Comparison of ENCODE assay signal across 1 cellular context in genomic region chr12:3200032-3200617, GRCh38.
A peak's percentile ranks its signal among the peaks of the same experiment; 100 is the strongest.
TF ChIP-seq lines count a peak whose summit lies in the region.

No MANE protein-coding gene starts in this region.

TF ChIP-seq in HepG2, 621 proteins besides CTCF, POLR2A, EP300 and RAD21 (continued from another document):
- TF ChIP-seq SNAPC4 (CRISPR knock-in tag; IDR thresholded peaks at IDR 0.05) = no peak
- TF ChIP-seq ATF4 (CRISPR knock-in tag; IDR thresholded peaks at IDR 0.05) = no peak
- TF ChIP-seq SRY (CRISPR knock-in tag; IDR thresholded peaks at IDR 0.05) = no peak
- no peak for TF ChIP-seq ATF5 (CRISPR knock-in tag; IDR thresholded peaks at IDR 0.05; ENCODE audit: low read depth)
- TF ChIP-seq ZNF800 (CRISPR knock-in tag; IDR thresholded peaks at IDR 0.05) = peak; percentile 49; the same call in 1 of the 2 replicates
- TF ChIP-seq CSRNP2 (CRISPR knock-in tag; conservative IDR thresholded peaks at IDR 0.05; ENCODE audit: low read depth) = no peak
- TF ChIP-seq ZNF687 (CRISPR knock-in tag; IDR thresholded peaks at IDR 0.05) = peak; percentile 28
- TF ChIP-seq MTA3 (CRISPR knock-in tag; IDR thresholded peaks at IDR 0.05) = no peak
- no peak for TF ChIP-seq ZNF563 (CRISPR knock-in tag; IDR thresholded peaks at IDR 0.05)
- TF ChIP-seq ZNF720 (CRISPR knock-in tag; IDR thresholded peaks at IDR 0.05) = no peak
- no peak for TF ChIP-seq TRAFD1 (CRISPR knock-in tag; IDR thresholded peaks at IDR 0.05; ENCODE audit: borderline replicate concordance)
- no peak for TF ChIP-seq KDM1A (CRISPR knock-in tag; IDR thresholded peaks at IDR 0.05)
